ENCODE assay signal across 6 cellular contexts in the genomic region with DNA sequence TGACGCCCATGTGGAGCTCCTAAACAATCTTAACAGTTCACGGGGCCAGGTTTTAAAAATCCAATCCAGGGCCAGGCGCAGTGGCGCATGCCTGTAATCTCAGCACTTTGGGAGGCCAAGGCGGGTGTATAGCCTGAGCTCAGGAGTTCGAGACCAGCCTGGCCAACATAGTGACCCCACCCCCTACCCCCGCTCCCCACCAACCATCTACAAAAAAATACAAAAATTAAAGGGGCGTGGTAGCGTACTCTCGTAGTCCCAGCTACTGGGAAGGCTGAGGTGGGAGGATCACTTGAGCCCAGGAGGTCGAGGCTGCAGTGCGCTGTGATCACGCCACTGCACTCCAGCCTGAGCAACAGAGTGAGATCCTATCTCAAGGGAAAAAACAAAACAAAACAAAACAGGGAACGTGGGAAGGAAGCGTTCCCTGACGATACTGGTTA. TPM values are rescaled to one million over a fixed set of nuclear protein-coding genes. Genes with fewer than 3 reads are reported as not detected.
DNase-seq lines count a peak whose midpoint lies in the region; ATAC-seq and TF ChIP-seq lines count a peak whose summit lies in the region.

No MANE protein-coding gene starts in this region.

- CTCF ChIA-PET in activated CD8-positive, alpha-beta memory T cell treated with anti-CD3 and anti-CD28 coated beads, Interleukin-2, amount 10 ng/mL, durations not matched to agents 7 days and 5 days (lab: Charles Lee), result interaction anchor here (0.7 to 3.3 kb wide), 6 partner anchors 23 to 250 kb away, joined by 3 to 23 read pairs (median 6); a partner anchor contains a TSS

- H3K4me1 ChIP-seq in left ventricle myocardium inferior (peaks cover 38% of the 10 kb centered on the region), transverse colon (peaks cover 19 to 26% (median 23%) of the 10 kb centered on the region in 4 donors)

- H3K4me1 Mint-ChIP-seq in activated CD8-positive, alpha-beta memory T cell treated with anti-CD3 and anti-CD28 coated beads, Interleukin-2, amount 10 ng/mL, durations not matched to agents 7 days and 5 days, result peaks cover 44% of the 10 kb centered on the region

- peak overlapping the region; percentile 97 for H3K27ac Mint-ChIP-seq in activated CD8-positive, alpha-beta memory T cell treated with anti-CD3 and anti-CD28 coated beads, Interleukin-2, amount 10 ng/mL, durations not matched to agents 7 days and 5 days

- ATAC-seq in activated CD8-positive, alpha-beta memory T cell treated with anti-CD3 and anti-CD28 coated beads, Interleukin-2, amount 10 ng/mL, durations not matched to agents 7 days and 5 days, result peak; percentile 3
- ATAC-seq in HG02885 (IDR thresholded peaks at IDR 0.05; ENCODE audit: poor library complexity, unreplicated experiment), result no peak

- H3K36me3 Mint-ChIP-seq in activated CD8-positive, alpha-beta memory T cell treated with anti-CD3 and anti-CD28 coated beads, Interleukin-2, amount 10 ng/mL, durations not matched to agents 7 days and 5 days, result peaks cover 17% of the 10 kb centered on the region

- in situ Hi-C loops in transverse colon (cut with MboI; ENCODE audit: low pct_ligation_motif_present in 1 of 4, low pct_unique_long_range_greater_than_20kb in 1 of 4, low sequenced_read_pairs in 3 of 4), result no loop called here

- TF ChIP-seq CTCF in left ventricle myocardium inferior (IDR thresholded peaks at IDR 0.05; ENCODE audit: borderline replicate concordance) (no peak), transverse colon (IDR thresholded peaks at IDR 0.05) (no peak)

- no peak for TF ChIP-seq POLR2A in transverse colon (IDR thresholded peaks at IDR 0.05)

- intact Hi-C loops in left ventricle myocardium inferior (cut with micrococcal nuclease) (no loop called here), transverse colon (cut with DNase I; ENCODE audit: low total_unique reads) (no loop called here)

- no peaks in the 10 kb centered on the region for H3K9me3 Mint-ChIP-seq in activated CD8-positive, alpha-beta memory T cell treated with anti-CD3 and anti-CD28 coated beads, Interleukin-2, amount 10 ng/mL, durations not matched to agents 7 days and 5 days (ENCODE audit: low read depth)

- no peaks in the 10 kb centered on the region for H3K9me3 ChIP-seq in left ventricle myocardium inferior (replicated peaks)
- H3K9me3 ChIP-seq in transverse colon, result no peaks in the 10 kb centered on the region

- H3K27me3 ChIP-seq in left ventricle myocardium inferior (ENCODE audit: low read depth) (peaks cover 9% of the 10 kb centered on the region), transverse colon (no peaks in the 10 kb centered on the region)

- peak overlapping the region; percentile 90 for H3K4me3 Mint-ChIP-seq in activated CD8-positive, alpha-beta memory T cell treated with anti-CD3 and anti-CD28 coated beads, Interleukin-2, amount 10 ng/mL, durations not matched to agents 7 days and 5 days

- H3K4me3 ChIP-seq in left ventricle myocardium inferior (peak overlapping the region; percentile 84), transverse colon (peak overlapping the region; percentile 57 to 99 (median 88))

- 7 to 45% methylated on average over 7 to 16 of the region's 16 CpGs for WGBS in transverse colon (ENCODE audit: low coverage in 1 of 2), 2 donors

- H3K27me3 Mint-ChIP-seq in activated CD8-positive, alpha-beta memory T cell treated with anti-CD3 and anti-CD28 coated beads, Interleukin-2, amount 10 ng/mL, durations not matched to agents 7 days and 5 days, result no peaks in the 10 kb centered on the region

- TF ChIP-seq EP300 in transverse colon (IDR thresholded peaks at IDR 0.05; ENCODE audit: low read depth), result no peak

- DNase-seq in activated CD8-positive, alpha-beta memory T cell treated with anti-CD3 and anti-CD28 coated beads, Interleukin-2, amount 10 ng/mL, durations not matched to agents 7 days and 5 days, result no peak
- DNase-seq in activated CD8-positive, alpha-beta memory T cell treated with anti-CD3 and anti-CD28 coated beads for 24 hours, result no peak
- DNase-seq in left ventricle myocardium inferior, result no peak
- DNase-seq in transverse colon, result no peak
- DNase-seq in stimulated activated CD4-positive, alpha-beta T cell treated with anti-CD3 and anti-CD28 coated beads, Interleukin-4, amount 100 ng/mL, for 24 hours, result no peak

- H3K27ac ChIP-seq in left ventricle myocardium inferior (replicated peaks) (peak overlapping the region; percentile 88), transverse colon (peak overlapping the region; percentile 89 to 96 (median 93))

- peaks cover 22% of the 10 kb centered on the region for H3K36me3 ChIP-seq in left ventricle myocardium inferior
- peaks cover 0 to 17% (median 9%) of the 10 kb centered on the region in 4 donors for H3K36me3 ChIP-seq in transverse colon

RNA-seq across cellular contexts. Expression of a gene that starts 0.7 kb away (rescaled TPM):
- 10 to 100 TPM; 79.7 to 89.2 TPM for total RNA-seq in activated CD8-positive, alpha-beta memory T cell treated with anti-CD3 and anti-CD28 coated beads, Interleukin-2, amount 10 ng/mL, durations not matched to agents 7 days and 5 days
- total RNA-seq in left ventricle myocardium inferior (30.7 TPM), transverse colon (10 to 100 TPM; 31.8 to 76.3 (median 34.3) TPM)

RNA-seq across cellular contexts. Expression of a gene that starts 15.6 kb away (rescaled TPM):
- not detected for total RNA-seq in activated CD8-positive, alpha-beta memory T cell treated with anti-CD3 and anti-CD28 coated beads, Interleukin-2, amount 10 ng/mL, durations not matched to agents 7 days and 5 days
- total RNA-seq in left ventricle myocardium inferior (not detected), transverse colon (not detected)

RNA-seq across cellular contexts. Expression of a gene that starts 41.1 kb away (rescaled TPM):
- 10 to 100 TPM; 57.5 to 60.3 TPM for total RNA-seq in activated CD8-positive, alpha-beta memory T cell treated with anti-CD3 and anti-CD28 coated beads, Interleukin-2, amount 10 ng/mL, durations not matched to agents 7 days and 5 days
- total RNA-seq in left ventricle myocardium inferior, result 19.7 TPM
- 10 to 100 TPM; 14.6 to 82.6 (median 31.2) TPM for total RNA-seq in transverse colon

RNA-seq across cellular contexts. Expression of a gene that starts 41.5 kb away (rescaled TPM):
- total RNA-seq in activated CD8-positive, alpha-beta memory T cell treated with anti-CD3 and anti-CD28 coated beads, Interleukin-2, amount 10 ng/mL, durations not matched to agents 7 days and 5 days, result 100 to 1,000 TPM; 199 to 227 TPM
- total RNA-seq in left ventricle myocardium inferior (215 TPM), transverse colon (10 to 100 TPM; 27.9 to 79.7 (median 34.0) TPM)

RNA-seq across cellular contexts. Expression of a gene that starts 41.6 kb away (rescaled TPM):
- 100 to 1,000 TPM; 192 to 254 TPM for total RNA-seq in activated CD8-positive, alpha-beta memory T cell treated with anti-CD3 and anti-CD28 coated beads, Interleukin-2, amount 10 ng/mL, durations not matched to agents 7 days and 5 days
- total RNA-seq in left ventricle myocardium inferior (94.7 TPM), transverse colon (10 to 100 TPM; 15.7 to 63.2 (median 57.0) TPM)
